In genomic region chr17:17535957-17536356, GRCh38 we compare ENCODE assay signal across 12 cellular contexts. TPM values are rescaled to one million over a fixed set of nuclear protein-coding genes. Genes with fewer than 3 reads are reported as not detected.
DNase-seq lines count a peak whose midpoint lies in the region; ATAC-seq and TF ChIP-seq lines count a peak whose summit lies in the region.
"Had no signal": no experiment of that assay in that cellular context is flagged by ENCODE, and none has a peak within 500 bp of the region (broad histone marks: within the 10 kb centered on the region; RNA-seq: fewer than 3 reads in every experiment).

No MANE protein-coding gene starts in this region.

- no peak overlapping the region for H3K27ac ChIP-seq in suprapubic skin

- no peak overlapping the region for H3K4me3 ChIP-seq in suprapubic skin
- H3K4me3 ChIP-seq: GM12878 had no signal

- TF ChIP-seq EP300 in suprapubic skin (IDR thresholded peaks at IDR 0.05), result no peak

- H3K4me1 ChIP-seq in suprapubic skin, result no peaks in the 10 kb centered on the region

- intact Hi-C loops in posterior cingulate gyrus (cut with DNase I), result no loop called here

- 61% methylated on average over 3 of the region's 7 CpGs for WGBS in suprapubic skin

- DNase-seq in Ammon's horn (ENCODE audit: low spot score), result peak; percentile 79
- DNase-seq in globus pallidus (ENCODE audit: low spot score), result peak; percentile 38
- peak in 9 of 10 donors; percentile 57 to 96 (median 66) for DNase-seq in posterior cingulate gyrus
- DNase-seq in activated naive CD4-positive, alpha-beta T cell treated with anti-CD3 and anti-CD28 coated beads, Interleukin-2, amount 10 ng/mL, durations not matched to agents 7 days and 5 days, result no peak
- no peak for DNase-seq in suprapubic skin (ENCODE audit: low spot score in 2 of 2)
- DNase-seq: activated CD4-positive, alpha-beta T cell treated with anti-CD3 and anti-CD28 coated beads, Interleukin-2, amount 50 U/mL, for 1 hour; activated naive CD8-positive, alpha-beta T cell treated with anti-CD3 and anti-CD28 coated beads, Interleukin-2, amount 50 U/mL, for 24 hours; naive thymus-derived CD4-positive, alpha-beta T cell had no signal

- H3K27me3 Mint-ChIP-seq in activated naive CD4-positive, alpha-beta T cell treated with anti-CD3 and anti-CD28 coated beads, Interleukin-2, amount 10 ng/mL, durations not matched to agents 7 days and 5 days, result peaks cover 3% of the 10 kb centered on the region
- H3K27me3 Mint-ChIP-seq: activated naive CD8-positive, alpha-beta T cell treated with anti-CD3 and anti-CD28 coated beads, Interleukin-2, amount 50 U/mL, for 24 hours had no signal

- CTCF ChIA-PET in activated naive CD4-positive, alpha-beta T cell treated with anti-CD3 and anti-CD28 coated beads, Interleukin-2, amount 10 ng/mL, durations not matched to agents 7 days and 5 days (lab: Charles Lee), result no interaction called here

- peak; percentile 21; the same call in 1 of the 3 replicates for ATAC-seq in SK-N-SH treated with all-trans-retinoic acid at 6 μM for 48 hours
- ATAC-seq in GM19023 (IDR thresholded peaks at IDR 0.05; ENCODE audit: unreplicated experiment), result no peak
- no peak for ATAC-seq in HG03565 (IDR thresholded peaks at IDR 0.05; ENCODE audit: unreplicated experiment)
- ATAC-seq: activated naive CD8-positive, alpha-beta T cell treated with anti-CD3 and anti-CD28 coated beads, Interleukin-2, amount 50 U/mL, for 24 hours; GM12878; naive thymus-derived CD4-positive, alpha-beta T cell had no signal

- H3K4me1 Mint-ChIP-seq in activated naive CD4-positive, alpha-beta T cell treated with anti-CD3 and anti-CD28 coated beads, Interleukin-2, amount 10 ng/mL, durations not matched to agents 7 days and 5 days, result no peaks in the 10 kb centered on the region
- H3K4me1 Mint-ChIP-seq: activated naive CD8-positive, alpha-beta T cell treated with anti-CD3 and anti-CD28 coated beads, Interleukin-2, amount 50 U/mL, for 24 hours had no signal

- no peak for TF ChIP-seq CTCF in suprapubic skin (IDR thresholded peaks at IDR 0.05)

- TF ChIP-seq POLR2A in suprapubic skin (IDR thresholded peaks at IDR 0.05), result no peak

- no peak overlapping the region for H3K27ac Mint-ChIP-seq in activated naive CD4-positive, alpha-beta T cell treated with anti-CD3 and anti-CD28 coated beads, Interleukin-2, amount 10 ng/mL, durations not matched to agents 7 days and 5 days
- H3K27ac Mint-ChIP-seq: activated naive CD8-positive, alpha-beta T cell treated with anti-CD3 and anti-CD28 coated beads, Interleukin-2, amount 50 U/mL, for 24 hours had no signal

- no peaks in the 10 kb centered on the region for H3K36me3 ChIP-seq in suprapubic skin

- no peaks in the 10 kb centered on the region for H3K27me3 ChIP-seq in suprapubic skin

- H3K4me3 Mint-ChIP-seq in activated naive CD4-positive, alpha-beta T cell treated with anti-CD3 and anti-CD28 coated beads, Interleukin-2, amount 10 ng/mL, durations not matched to agents 7 days and 5 days, result no peak overlapping the region
- H3K4me3 Mint-ChIP-seq: activated naive CD8-positive, alpha-beta T cell treated with anti-CD3 and anti-CD28 coated beads, Interleukin-2, amount 50 U/mL, for 24 hours; naive thymus-derived CD4-positive, alpha-beta T cell had no signal

- H3K9me3 Mint-ChIP-seq in activated naive CD4-positive, alpha-beta T cell treated with anti-CD3 and anti-CD28 coated beads, Interleukin-2, amount 10 ng/mL, durations not matched to agents 7 days and 5 days, result no peaks in the 10 kb centered on the region
- H3K9me3 Mint-ChIP-seq: activated naive CD8-positive, alpha-beta T cell treated with anti-CD3 and anti-CD28 coated beads, Interleukin-2, amount 50 U/mL, for 24 hours had no signal

- H3K9me3 ChIP-seq in suprapubic skin, result no peaks in the 10 kb centered on the region

- no peaks in the 10 kb centered on the region for H3K36me3 Mint-ChIP-seq in activated naive CD4-positive, alpha-beta T cell treated with anti-CD3 and anti-CD28 coated beads, Interleukin-2, amount 10 ng/mL, durations not matched to agents 7 days and 5 days
- H3K36me3 Mint-ChIP-seq: naive thymus-derived CD4-positive, alpha-beta T cell had no signal

TF ChIP-seq in SK-N-SH treated with all-trans-retinoic acid at 6 μM for 48 hours, 23 proteins besides CTCF, POLR2A, EP300 and RAD21:
- TF ChIP-seq, protein P1, sequence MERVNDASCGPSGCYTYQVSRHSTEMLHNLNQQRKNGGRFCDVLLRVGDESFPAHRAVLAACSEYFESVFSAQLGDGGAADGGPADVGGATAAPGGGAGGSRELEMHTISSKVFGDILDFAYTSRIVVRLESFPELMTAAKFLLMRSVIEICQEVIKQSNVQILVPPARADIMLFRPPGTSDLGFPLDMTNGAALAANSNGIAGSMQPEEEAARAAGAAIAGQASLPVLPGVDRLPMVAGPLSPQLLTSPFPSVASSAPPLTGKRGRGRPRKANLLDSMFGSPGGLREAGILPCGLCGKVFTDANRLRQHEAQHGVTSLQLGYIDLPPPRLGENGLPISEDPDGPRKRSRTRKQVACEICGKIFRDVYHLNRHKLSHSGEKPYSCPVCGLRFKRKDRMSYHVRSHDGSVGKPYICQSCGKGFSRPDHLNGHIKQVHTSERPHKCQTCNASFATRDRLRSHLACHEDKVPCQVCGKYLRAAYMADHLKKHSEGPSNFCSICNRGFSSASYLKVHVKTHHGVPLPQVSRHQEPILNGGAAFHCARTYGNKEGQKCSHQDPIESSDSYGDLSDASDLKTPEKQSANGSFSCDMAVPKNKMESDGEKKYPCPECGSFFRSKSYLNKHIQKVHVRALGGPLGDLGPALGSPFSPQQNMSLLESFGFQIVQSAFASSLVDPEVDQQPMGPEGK (CRISPR knock-in tag; IDR thresholded peaks at IDR 0.05; ENCODE audit: borderline replicate concordance), result no peak
- no peak for TF ChIP-seq ZNF8 (CRISPR knock-in tag; IDR thresholded peaks at IDR 0.05)

RNA-seq across cellular contexts. Expression of gene RASD1, which starts 39.8 kb away (rescaled TPM):
- 10 to 100 TPM; 11.7 to 31.1 (median 21.5) TPM for total RNA-seq in suprapubic skin
- total RNA-seq: GM12878 had no signal

RNA-seq across cellular contexts. Expression of gene PEMT, which starts 55.6 kb away (rescaled TPM):
- 10 to 100 TPM; 25.7 to 60.6 (median 50.0) TPM for total RNA-seq in suprapubic skin

RNA-seq across cellular contexts. Expression of gene MED9, which starts 59.2 kb away (rescaled TPM):
- total RNA-seq in suprapubic skin, result 10 to 100 TPM; 14.6 to 22.6 (median 17.4) TPM

Comparison
In these comparisons a context has a peak if more than half of its experiments do, and no peak if none do; other contexts are left out.
1. DNase-seq: peak in Ammon's horn (single experiment), globus pallidus (single experiment) and posterior cingulate gyrus (9 of 10); none in activated naive CD4-positive, alpha-beta T cell treated with anti-CD3 and anti-CD28 coated beads, Interleukin-2, amount 10 ng/mL, durations not matched to agents 7 days and 5 days (single experiment) and suprapubic skin (0 of 2).